28 cellular contexts compared by ENCODE assay signal in the genomic region with DNA sequence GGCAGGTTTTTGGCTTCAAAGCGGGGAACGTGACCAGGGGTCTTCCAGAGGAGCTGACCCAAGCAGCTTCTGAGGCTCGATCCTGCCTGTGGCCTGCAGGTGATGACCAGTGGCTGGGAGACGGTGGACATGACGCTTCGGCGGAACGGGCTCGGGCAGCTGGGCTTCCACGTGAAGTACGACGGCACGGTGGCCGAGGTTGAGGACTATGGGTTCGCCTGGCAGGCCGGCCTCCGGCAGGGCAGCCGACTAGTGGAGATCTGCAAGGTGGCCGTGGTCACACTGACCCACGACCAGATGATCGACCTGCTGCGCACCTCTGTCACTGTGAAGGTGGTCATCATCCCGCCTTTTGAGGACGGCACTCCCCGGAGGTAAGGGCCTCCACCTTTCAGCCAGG.
"Had no signal": no experiment of that assay in that cellular context is flagged by ENCODE, and none has a peak within 500 bp of the region (broad histone marks: within the 10 kb centered on the region; RNA-seq: fewer than 3 reads in every experiment).

No MANE protein-coding gene starts in this region.

- H3K4me3 Mint-ChIP-seq: activated CD4-positive, alpha-beta T cell treated with anti-CD3 and anti-CD28 coated beads for 36 hours; activated CD4-positive, alpha-beta T cell treated with anti-CD3 and anti-CD28 coated beads, Interleukin-2, amount 10 ng/mL, durations not matched to agents 7 days and 5 days; activated CD8-positive, alpha-beta T cell treated with anti-CD3 and anti-CD28 coated beads for 36 hours; activated naive CD8-positive, alpha-beta T cell; activated T-cell treated with anti-CD3 and anti-CD28 coated beads, Interleukin-2, amount 50 U/mL, for 4 hours; activated T-helper 17 cell treated with anti-CD3 and anti-CD28 coated beads, Interleukin-2, amount 50 U/mL, for 72 hours; central memory CD8-positive, alpha-beta T cell; dendritic cell treated with granulocyte-macrophage colony-stimulating factor and Interleukin-4, amounts not matched to agents 40 ng/mL and 50 ng/mL, for 4 days had no signal

- H3K27ac ChIP-seq: brain microvascular endothelial cell, coronary artery, epithelial cell of prostate, esophagus squamous epithelium, gastroesophageal sphincter, heart right ventricle had no signal

- H3K9me3 ChIP-seq: esophagus squamous epithelium, gastroesophageal sphincter, heart right ventricle had no signal

- H3K4me1 ChIP-seq: gastroesophageal sphincter, heart right ventricle had no signal

- H3K27me3 ChIP-seq: brain microvascular endothelial cell, esophagus squamous epithelium, gastroesophageal sphincter, heart right ventricle had no signal

- DNase-seq: activated CD4-positive, alpha-beta T cell treated with anti-CD3 and anti-CD28 coated beads for 36 hours; activated CD4-positive, alpha-beta T cell treated with anti-CD3 and anti-CD28 coated beads, Interleukin-2, amount 10 ng/mL, durations not matched to agents 7 days and 5 days; activated CD4-positive, alpha-beta T cell treated with anti-CD3 and anti-CD28 coated beads, Interleukin-2, amount 50 U/mL, for 48 hours; activated CD4-positive, CD25-positive, alpha-beta regulatory T cell; activated CD4-positive, CD25-positive, alpha-beta regulatory T cell treated with anti-CD3 and anti-CD28 coated beads, Interleukin-2, amount 50 U/mL, for 72 hours; activated CD8-positive, alpha-beta memory T cell treated with anti-CD3 and anti-CD28 coated beads for 24 hours; activated CD8-positive, alpha-beta T cell treated with anti-CD3 and anti-CD28 coated beads for 36 hours; activated effector memory CD4-positive, alpha-beta T cell treated with Interleukin-2 at 50 U/mL for 16 hours; activated gamma-delta T cell treated with Interleukin-2 at 50 U/mL for 16 hours; activated naive CD4-positive, alpha-beta T cell treated with anti-CD3 and anti-CD28 coated beads, Interleukin-2, amount 50 U/mL, for 16 hours; activated naive CD4-positive, alpha-beta T cell treated with Interleukin-2 at 50 U/mL for 16 hours; activated T-cell treated with anti-CD3 and anti-CD28 coated beads, Interleukin-2, amount 50 U/mL, for 4 hours; amniotic stem cell; anterior cingulate cortex; brain microvascular endothelial cell; effector CD8-positive, alpha-beta T cell; esophagus squamous epithelium; foreskin melanocyte; heart right ventricle; T-helper 1 cell; T-helper 2 cell had no signal

- H3K9me3 Mint-ChIP-seq: activated CD8-positive, alpha-beta T cell treated with anti-CD3 and anti-CD28 coated beads for 36 hours; activated T-cell treated with anti-CD3 and anti-CD28 coated beads, Interleukin-2, amount 50 U/mL, for 4 hours; activated T-helper 17 cell treated with anti-CD3 and anti-CD28 coated beads, Interleukin-2, amount 50 U/mL, for 72 hours; central memory CD8-positive, alpha-beta T cell; dendritic cell treated with granulocyte-macrophage colony-stimulating factor and Interleukin-4, amounts not matched to agents 40 ng/mL and 50 ng/mL, for 4 days had no signal

- H3K4me1 Mint-ChIP-seq: activated CD4-positive, alpha-beta T cell treated with anti-CD3 and anti-CD28 coated beads for 36 hours had no signal

- H3K27ac Mint-ChIP-seq: activated CD4-positive, alpha-beta T cell treated with anti-CD3 and anti-CD28 coated beads for 36 hours; activated CD4-positive, alpha-beta T cell treated with anti-CD3 and anti-CD28 coated beads, Interleukin-2, amount 10 ng/mL, durations not matched to agents 7 days and 5 days; activated CD8-positive, alpha-beta T cell treated with anti-CD3 and anti-CD28 coated beads for 36 hours; activated T-helper 17 cell treated with anti-CD3 and anti-CD28 coated beads, Interleukin-2, amount 50 U/mL, for 72 hours; dendritic cell treated with granulocyte-macrophage colony-stimulating factor and Interleukin-4, amounts not matched to agents 40 ng/mL and 50 ng/mL, for 4 days had no signal

- H3K27me3 Mint-ChIP-seq: activated CD4-positive, alpha-beta T cell treated with anti-CD3 and anti-CD28 coated beads for 36 hours; activated CD4-positive, alpha-beta T cell treated with anti-CD3 and anti-CD28 coated beads, Interleukin-2, amount 10 ng/mL, durations not matched to agents 7 days and 5 days; activated CD8-positive, alpha-beta T cell treated with anti-CD3 and anti-CD28 coated beads for 36 hours; activated naive CD8-positive, alpha-beta T cell; activated T-helper 17 cell treated with anti-CD3 and anti-CD28 coated beads, Interleukin-2, amount 50 U/mL, for 72 hours; central memory CD8-positive, alpha-beta T cell; dendritic cell treated with granulocyte-macrophage colony-stimulating factor and Interleukin-4, amounts not matched to agents 40 ng/mL and 50 ng/mL, for 4 days had no signal

- H3K4me3 ChIP-seq: coronary artery, esophagus squamous epithelium, gastroesophageal sphincter, heart right ventricle had no signal
